In genomic region chr20:5168582-5169396, GRCh38 we compare ENCODE assay signal across 8 cellular contexts. TPM values are rescaled to one million over a fixed set of nuclear protein-coding genes. Genes with fewer than 3 reads are reported as not detected.
DNase-seq lines count a peak whose midpoint lies in the region; ATAC-seq and TF ChIP-seq lines count a peak whose summit lies in the region.

No MANE protein-coding gene starts in this region.

- no peaks in the 10 kb centered on the region for H3K9me3 Mint-ChIP-seq in HFFc6
- no peaks in the 10 kb centered on the region for H3K9me3 Mint-ChIP-seq in stimulated activated naive CD8-positive, alpha-beta T cell treated with anti-CD3 and anti-CD28 coated beads, Interleukin-15, Interleukin-2, amounts not matched to agents 100 ng/mL and 50 ng/mL, for 24 hours

- no peak for TF ChIP-seq EP300 in suprapubic skin (IDR thresholded peaks at IDR 0.05)

- H3K4me1 Mint-ChIP-seq in HFFc6 (ENCODE audit: low read depth), result peaks cover 17% of the 10 kb centered on the region
- peaks cover 76% of the 10 kb centered on the region for H3K4me1 Mint-ChIP-seq in stimulated activated naive CD8-positive, alpha-beta T cell treated with anti-CD3 and anti-CD28 coated beads, Interleukin-15, Interleukin-2, amounts not matched to agents 100 ng/mL and 50 ng/mL, for 24 hours (ENCODE audit: low read depth)

- CTCF ChIA-PET in A673 (lab: Charles Lee), result interaction anchor here (1.2 to 2.1 kb wide), 2 partner anchors 23 to 42 kb away, joined by 3 to 8 read pairs; partner anchors contain the start of gene CDS2

- peak overlapping the region; percentile 74 for H3K27ac Mint-ChIP-seq in HFFc6
- peak overlapping the region; percentile 43 for H3K27ac Mint-ChIP-seq in stimulated activated naive CD8-positive, alpha-beta T cell treated with anti-CD3 and anti-CD28 coated beads, Interleukin-15, Interleukin-2, amounts not matched to agents 100 ng/mL and 50 ng/mL, for 24 hours

- no peaks in the 10 kb centered on the region for H3K36me3 Mint-ChIP-seq in HFFc6 (ENCODE audit: low read depth)
- no peaks in the 10 kb centered on the region for H3K36me3 Mint-ChIP-seq in stimulated activated naive CD8-positive, alpha-beta T cell treated with anti-CD3 and anti-CD28 coated beads, Interleukin-15, Interleukin-2, amounts not matched to agents 100 ng/mL and 50 ng/mL, for 24 hours (ENCODE audit: low read depth)

- no peak for TF ChIP-seq POLR2A in suprapubic skin (IDR thresholded peaks at IDR 0.05)

- H3K9me3 ChIP-seq in A673 (ENCODE audit: low read depth, low read length, poor library complexity, severe bottlenecking) (no peaks in the 10 kb centered on the region), cardiac muscle cell (ENCODE audit: low read depth) (no peaks in the 10 kb centered on the region), suprapubic skin (no peaks in the 10 kb centered on the region)

- H3K36me3 ChIP-seq in A673 (ENCODE audit: insufficient read depth, low read length, poor library complexity, severe bottlenecking) (no peaks in the 10 kb centered on the region), cardiac muscle cell (no peaks in the 10 kb centered on the region), suprapubic skin (peaks cover 4% of the 10 kb centered on the region)

- intact Hi-C loops in A673 (cut with micrococcal nuclease; ENCODE audit: unreplicated experiment), result loop anchor here (5.0 kb wide), 1 partner anchor 36 kb away; no protein-coding TSS in a partner anchor

- H3K27me3 Mint-ChIP-seq in HFFc6 (ENCODE audit: insufficient read depth), result no peaks in the 10 kb centered on the region; the same call in none of the 2 replicates
- H3K27me3 Mint-ChIP-seq in stimulated activated naive CD8-positive, alpha-beta T cell treated with anti-CD3 and anti-CD28 coated beads, Interleukin-15, Interleukin-2, amounts not matched to agents 100 ng/mL and 50 ng/mL, for 24 hours, result no peaks in the 10 kb centered on the region

- TF ChIP-seq CTCF in A673 (conservative IDR thresholded peaks at IDR 0.05; ENCODE audit: low read depth, low read length), result no peak
- TF ChIP-seq CTCF in HFFc6 (IDR thresholded peaks at IDR 0.05), result no peak
- no peak for TF ChIP-seq CTCF in cardiac muscle cell (IDR thresholded peaks at IDR 0.05; ENCODE audit: low read depth, low read length)
- TF ChIP-seq CTCF in suprapubic skin (IDR thresholded peaks at IDR 0.05), result no peak

- DNase-seq in A673 (ENCODE audit: low spot score) (peak; percentile 74), HFFc6 (peak; percentile 27), SKM-1 treated with dmso at 0.1 percent for 144 hours (lab: John Stamatoyannopoulos, UW; ENCODE audit: unreplicated experiment) (peak; percentile 5), cardiac muscle cell (ENCODE audit: low read depth in 1 of 2, low spot score in 1 of 2) (peak in 1 of 2 donors; percentile 56), COLO668 (lab: John Stamatoyannopoulos, UW; ENCODE audit: unreplicated experiment) (no peak), suprapubic skin (ENCODE audit: low spot score in 2 of 2) (no peak)

- WGBS in suprapubic skin, result 36% methylated on average over 4 of the region's 4 CpGs

- ATAC-seq in HG02588 (IDR thresholded peaks at IDR 0.05; ENCODE audit: unreplicated experiment), result no peak

- H3K27ac ChIP-seq in A673 (ENCODE audit: low read depth, low read length, poor library complexity, severe bottlenecking), result peak overlapping the region; percentile 49
- peak overlapping the region; percentile 31 for H3K27ac ChIP-seq in cardiac muscle cell
- H3K27ac ChIP-seq in suprapubic skin, result no peak overlapping the region

- POLR2A ChIA-PET in A673 (lab: Charles Lee; ENCODE audit: low non-redundant PET), result interaction anchor here (0.5 kb wide), 1 partner anchor 340 kb away, joined by 6 read pairs; no protein-coding TSS in a partner anchor

- H3K4me3 ChIP-seq in A673 (ENCODE audit: low read depth, low read length, poor library complexity, severe bottlenecking), result no peak overlapping the region
- H3K4me3 ChIP-seq in cardiac muscle cell, result no peak overlapping the region
- H3K4me3 ChIP-seq in suprapubic skin, result no peak overlapping the region

- H3K4me3 Mint-ChIP-seq in HFFc6, result peak overlapping the region; percentile 54
- H3K4me3 Mint-ChIP-seq in stimulated activated naive CD8-positive, alpha-beta T cell treated with anti-CD3 and anti-CD28 coated beads, Interleukin-15, Interleukin-2, amounts not matched to agents 100 ng/mL and 50 ng/mL, for 24 hours, result no peak overlapping the region

- H3K4me1 ChIP-seq in A673 (ENCODE audit: insufficient read depth, low read length, poor library complexity, severe bottlenecking) (peaks cover 53% of the 10 kb centered on the region), cardiac muscle cell (ENCODE audit: low read depth) (peaks cover 36% of the 10 kb centered on the region), suprapubic skin (peaks cover 50% of the 10 kb centered on the region)

- BruUV-seq in A673 (replicated peaks; lab: Mats Ljungman, UMichigan), result no TSS peak

- H3K27me3 ChIP-seq in A673 (replicated peaks; ENCODE audit: insufficient read depth, low read depth, low read length, poor library complexity), result no peaks in the 10 kb centered on the region
- no peaks in the 10 kb centered on the region for H3K27me3 ChIP-seq in cardiac muscle cell
- no peaks in the 10 kb centered on the region for H3K27me3 ChIP-seq in suprapubic skin

RNA-seq across cellular contexts. Expression of gene CDS2, which starts 42.0 kb away (rescaled TPM):
- total RNA-seq in A673 (2021), result 67.4 and 68.1 TPM in 2 replicates
- total RNA-seq in HFFc6 (2021; fragmentation: NEBNext Ultra II Directional; extraction: Animal tissue kit (Norgen Biotek cat#: 25700)), result 10 to 100 TPM; 36.6 to 42.5 (median 39.2) TPM
- total RNA-seq in cardiac muscle cell, result 18.7 and 20.3 TPM in 2 replicates
- polyA plus RNA-seq in cardiac muscle cell, result 27.0 and 31.9 TPM in 2 replicates
- 10 to 100 TPM; 12.3 to 30.3 (median 22.6) TPM for total RNA-seq in suprapubic skin

RNA-seq across cellular contexts. Expression of gene PCNA, which starts 49.0 kb away (rescaled TPM):
- total RNA-seq in A673 (2021) (397 TPM in 2 replicates), cardiac muscle cell (46.6 and 113 TPM in 2 replicates), suprapubic skin (10 to 100 TPM; 21.9 to 60.0 (median 54.1) TPM)
- total RNA-seq in HFFc6 (2021; fragmentation: NEBNext Ultra II Directional; extraction: Animal tissue kit (Norgen Biotek cat#: 25700)), result 100 to 1,000 TPM; 104 to 172 (median 152) TPM
- 47.0 and 81.2 TPM in 2 replicates for polyA plus RNA-seq in cardiac muscle cell

RNA-seq across cellular contexts. Expression of gene TMEM230, which starts 55.9 kb away (rescaled TPM):
- total RNA-seq in A673 (2021) (94.6 and 105 TPM in 2 replicates), cardiac muscle cell (48.9 and 93.6 TPM in 2 replicates), suprapubic skin (10 to 100 TPM; 33.0 to 69.4 (median 43.3) TPM)
- total RNA-seq in HFFc6 (2021; fragmentation: NEBNext Ultra II Directional; extraction: Animal tissue kit (Norgen Biotek cat#: 25700)), result 100 to 1,000 TPM; 129 to 151 (median 144) TPM
- polyA plus RNA-seq in cardiac muscle cell, result 166 and 176 TPM in 2 replicates

Comparison
In these comparisons a context has a peak if more than half of its experiments do, and no peak if none do; other contexts are left out.
1. DNase-seq: peak in A673 (single experiment), HFFc6 (single experiment) and SKM-1 treated with dmso at 0.1 percent for 144 hours (single experiment); none in COLO668 (single experiment) and suprapubic skin (0 of 2).